Comparison of ENCODE assay signal across 14 cellular contexts in the genomic region with DNA sequence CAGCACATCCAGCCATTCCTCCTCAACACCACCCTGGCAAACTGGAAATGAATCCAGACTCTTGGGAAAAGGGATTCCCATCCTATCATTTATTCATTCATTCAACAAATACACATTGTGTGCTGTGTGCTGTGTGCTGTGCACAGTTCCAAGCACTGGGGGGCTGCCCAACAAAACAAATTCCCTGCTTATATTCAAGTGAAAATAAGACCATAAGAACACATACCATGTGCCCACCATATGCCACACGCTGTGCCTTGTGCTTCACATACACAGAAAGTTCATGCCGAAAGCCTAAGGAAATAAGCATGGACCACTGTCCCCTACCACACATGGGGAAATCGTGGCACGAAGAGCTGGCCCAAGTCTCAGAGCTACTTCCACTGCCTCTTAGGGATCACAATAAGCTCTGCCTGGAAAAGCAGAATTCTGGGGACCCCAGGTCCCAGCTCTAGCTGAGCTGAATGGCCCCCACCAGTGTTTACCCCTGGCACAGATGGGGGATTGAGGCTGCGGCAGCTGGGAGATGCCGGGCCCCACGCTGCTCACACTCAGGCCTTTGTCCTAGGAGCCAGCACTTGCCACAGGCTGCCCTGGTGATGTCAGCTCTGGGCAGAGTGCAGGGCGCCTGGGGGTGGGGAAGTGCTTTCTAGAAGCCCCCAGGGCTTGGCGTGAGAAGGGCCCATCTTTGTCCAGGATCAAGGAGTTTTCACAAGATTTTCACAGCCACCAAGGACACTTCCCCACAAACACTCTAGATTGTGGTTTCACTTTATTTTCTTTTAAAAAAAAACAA.
DNase-seq lines count a peak whose midpoint lies in the region; ATAC-seq lines count a peak whose summit lies in the region.
"Had no signal": no experiment of that assay in that cellular context is flagged by ENCODE, and none has a peak within 500 bp of the region (broad histone marks: within the 10 kb centered on the region; RNA-seq: fewer than 3 reads in every experiment).

No MANE protein-coding gene starts in this region.

- DNase-seq in stimulated activated naive CD8-positive, alpha-beta T cell treated with anti-CD3 and anti-CD28 coated beads, Interleukin-15, Interleukin-2, amounts not matched to agents 100 U/mL and 50 U/mL, for 24 hours, result no peak
- DNase-seq in anterior cingulate cortex (lab: John Stamatoyannopoulos, UW) (peak in 57 of 58 donors; percentile 27 to 96 (median 86)), medulla oblongata (ENCODE audit: extremely low spot score) (peak; percentile 97), NCI-H526 treated with DMSO at 0.1 percent for 48 hours (lab: John Stamatoyannopoulos, UW) (no peak)
- DNase-seq in stimulated activated CD4-positive, alpha-beta T cell treated with anti-CD3 and anti-CD28 coated beads, Interleukin-1b, Interleukin-23, amount 100 ng/mL, for 48 hours, result no peak
- DNase-seq in stimulated activated CD4-positive, alpha-beta T cell treated with anti-CD3 and anti-CD28 coated beads, Interleukin-2, amount 100 ng/mL, for 24 hours, result no peak
- DNase-seq: effector CD8-positive, alpha-beta T cell; HCEC 1CT; stimulated activated CD4-positive, alpha-beta T cell treated with anti-CD3 and anti-CD28 coated beads, Interleukin-2, amount 100 ng/mL, for 48 hours; tibial artery had no signal

- H3K27me3 Mint-ChIP-seq in stimulated activated naive CD8-positive, alpha-beta T cell treated with anti-CD3 and anti-CD28 coated beads, Interleukin-15, Interleukin-2, amounts not matched to agents 100 ng/mL and 50 ng/mL, for 24 hours, result no peaks in the 10 kb centered on the region

- no peaks in the 10 kb centered on the region for H3K9me3 Mint-ChIP-seq in stimulated activated naive CD8-positive, alpha-beta T cell treated with anti-CD3 and anti-CD28 coated beads, Interleukin-15, Interleukin-2, amounts not matched to agents 100 ng/mL and 50 ng/mL, for 24 hours
- H3K9me3 Mint-ChIP-seq: activated T-helper 2 cell treated with anti-CD3 and anti-CD28 coated beads, Interferon-gamma antibody, Interleukin-2, Interleukin-4, amounts not matched to agents 10 μg/mL and 5 μg/mL and 100 μg/mL, durations not matched to agents 14 hours and 24 hours and 36 hours; T-helper 2 cell treated with Interferon-gamma antibody and Interleukin-4, amounts not matched to agents 5 μg/mL and 100 μg/mL, for 36 hours had no signal

- peak overlapping the region; percentile 59 for H3K27ac Mint-ChIP-seq in stimulated activated naive CD8-positive, alpha-beta T cell treated with anti-CD3 and anti-CD28 coated beads, Interleukin-15, Interleukin-2, amounts not matched to agents 100 ng/mL and 50 ng/mL, for 24 hours
- H3K27ac Mint-ChIP-seq: activated T-helper 2 cell treated with anti-CD3 and anti-CD28 coated beads, Interferon-gamma antibody, Interleukin-2, Interleukin-4, amounts not matched to agents 10 μg/mL and 5 μg/mL and 100 μg/mL, durations not matched to agents 14 hours and 24 hours and 36 hours; T-helper 2 cell treated with Interferon-gamma antibody and Interleukin-4, amounts not matched to agents 5 μg/mL and 100 μg/mL, for 36 hours had no signal

- no peak overlapping the region for H3K4me3 Mint-ChIP-seq in stimulated activated naive CD8-positive, alpha-beta T cell treated with anti-CD3 and anti-CD28 coated beads, Interleukin-15, Interleukin-2, amounts not matched to agents 100 ng/mL and 50 ng/mL, for 24 hours
- H3K4me3 Mint-ChIP-seq: T-helper 2 cell treated with Interferon-gamma antibody and Interleukin-4, amounts not matched to agents 5 μg/mL and 100 μg/mL, for 36 hours had no signal

- H3K36me3 Mint-ChIP-seq in stimulated activated naive CD8-positive, alpha-beta T cell treated with anti-CD3 and anti-CD28 coated beads, Interleukin-15, Interleukin-2, amounts not matched to agents 100 ng/mL and 50 ng/mL, for 24 hours (ENCODE audit: low read depth), result peaks cover 73% of the 10 kb centered on the region

- peaks cover 56% of the 10 kb centered on the region for H3K4me1 Mint-ChIP-seq in stimulated activated naive CD8-positive, alpha-beta T cell treated with anti-CD3 and anti-CD28 coated beads, Interleukin-15, Interleukin-2, amounts not matched to agents 100 ng/mL and 50 ng/mL, for 24 hours (ENCODE audit: low read depth)

- no peak for ATAC-seq in stimulated activated naive CD8-positive, alpha-beta T cell treated with anti-CD3 and anti-CD28 coated beads, Interleukin-15, Interleukin-2, amounts not matched to agents 100 U/mL and 50 U/mL, for 24 hours
- ATAC-seq in GM21717 (IDR thresholded peaks at IDR 0.05; ENCODE audit: unreplicated experiment), result no peak

Comparison
In these comparisons a context has a peak if more than half of its experiments do, and no peak if none do; other contexts are left out.
1. DNase-seq: peak in anterior cingulate cortex (57 of 58) and medulla oblongata (single experiment); none in stimulated activated naive CD8-positive, alpha-beta T cell treated with anti-CD3 and anti-CD28 coated beads, Interleukin-15, Interleukin-2, amounts not matched to agents 100 U/mL and 50 U/mL, for 24 hours (single experiment), stimulated activated CD4-positive, alpha-beta T cell treated with anti-CD3 and anti-CD28 coated beads, Interleukin-1b, Interleukin-23, amount 100 ng/mL, for 48 hours (single experiment), NCI-H526 treated with DMSO at 0.1 percent for 48 hours (single experiment) and stimulated activated CD4-positive, alpha-beta T cell treated with anti-CD3 and anti-CD28 coated beads, Interleukin-2, amount 100 ng/mL, for 24 hours (0 of 2).